Comparison of ENCODE assay signal across 1 cellular context in the genomic region with DNA sequence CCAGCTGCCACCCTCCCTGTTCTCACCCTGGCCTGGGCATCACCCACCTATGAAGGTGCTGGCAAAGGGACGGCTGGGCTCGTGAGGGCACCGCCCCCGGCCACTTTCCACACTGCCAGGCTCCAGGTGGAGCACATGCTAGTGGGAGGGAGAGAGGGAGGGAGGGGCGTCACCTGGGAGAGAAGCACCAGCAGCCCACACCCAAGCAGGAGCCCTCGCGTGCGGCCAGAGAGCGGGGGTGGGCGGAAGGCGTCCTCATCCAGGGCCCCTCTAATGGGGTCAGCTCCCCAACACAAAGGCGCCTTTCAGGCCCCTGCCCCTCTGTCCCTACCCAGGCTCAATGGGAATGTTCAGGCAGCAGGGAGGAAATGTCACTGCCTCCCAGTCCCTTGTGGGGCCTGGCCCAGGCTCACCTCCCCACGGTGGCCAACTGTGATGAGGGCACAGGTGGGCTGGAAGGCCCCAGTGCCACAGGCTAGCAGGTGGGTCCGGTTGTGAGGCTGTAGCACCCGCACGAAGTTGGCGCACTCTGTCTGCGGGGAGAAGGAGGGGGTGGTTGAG.
TF ChIP-seq lines count a peak whose summit lies in the region.

No MANE protein-coding gene starts in this region.

TF ChIP-seq in HEK293, 187 proteins besides CTCF, POLR2A, EP300 and RAD21 (continued from another document):
- TF ChIP-seq, protein P1, sequence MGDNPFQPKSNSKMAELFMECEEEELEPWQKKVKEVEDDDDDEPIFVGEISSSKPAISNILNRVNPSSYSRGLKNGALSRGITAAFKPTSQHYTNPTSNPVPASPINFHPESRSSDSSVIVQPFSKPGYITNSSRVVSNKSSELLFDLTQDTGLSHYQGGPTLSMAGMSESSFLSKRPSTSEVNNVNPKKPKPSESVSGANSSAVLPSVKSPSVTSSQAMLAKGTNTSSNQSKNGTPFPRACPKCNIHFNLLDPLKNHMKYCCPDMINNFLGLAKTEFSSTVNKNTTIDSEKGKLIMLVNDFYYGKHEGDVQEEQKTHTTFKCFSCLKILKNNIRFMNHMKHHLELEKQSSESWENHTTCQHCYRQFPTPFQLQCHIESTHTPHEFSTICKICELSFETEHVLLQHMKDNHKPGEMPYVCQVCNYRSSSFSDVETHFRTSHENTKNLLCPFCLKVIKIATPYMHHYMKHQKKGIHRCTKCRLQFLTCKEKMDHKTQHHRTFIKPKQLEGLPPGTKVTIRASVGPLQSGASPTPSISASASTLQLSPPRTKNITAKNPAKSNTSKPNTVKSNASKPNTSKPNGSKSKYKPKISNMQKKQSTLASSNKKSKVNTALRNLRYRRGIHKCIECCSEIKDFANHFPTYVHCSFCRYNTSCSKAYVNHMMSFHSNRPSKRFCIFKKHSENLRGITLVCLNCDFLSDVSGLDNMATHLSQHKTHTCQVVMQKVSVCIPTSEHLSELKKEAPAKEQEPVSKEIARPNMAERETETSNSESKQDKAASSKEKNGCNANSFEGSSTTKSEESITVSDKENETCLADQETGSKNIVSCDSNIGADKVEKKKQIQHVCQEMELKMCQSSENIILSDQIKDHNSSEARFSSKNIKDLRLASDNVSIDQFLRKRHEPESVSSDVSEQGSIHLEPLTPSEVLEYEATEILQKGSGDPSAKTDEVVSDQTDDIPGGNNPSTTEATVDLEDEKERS (tag by site-specific recombination; IDR thresholded peaks at IDR 0.05), result no peak
- TF ChIP-seq, protein P2, sequence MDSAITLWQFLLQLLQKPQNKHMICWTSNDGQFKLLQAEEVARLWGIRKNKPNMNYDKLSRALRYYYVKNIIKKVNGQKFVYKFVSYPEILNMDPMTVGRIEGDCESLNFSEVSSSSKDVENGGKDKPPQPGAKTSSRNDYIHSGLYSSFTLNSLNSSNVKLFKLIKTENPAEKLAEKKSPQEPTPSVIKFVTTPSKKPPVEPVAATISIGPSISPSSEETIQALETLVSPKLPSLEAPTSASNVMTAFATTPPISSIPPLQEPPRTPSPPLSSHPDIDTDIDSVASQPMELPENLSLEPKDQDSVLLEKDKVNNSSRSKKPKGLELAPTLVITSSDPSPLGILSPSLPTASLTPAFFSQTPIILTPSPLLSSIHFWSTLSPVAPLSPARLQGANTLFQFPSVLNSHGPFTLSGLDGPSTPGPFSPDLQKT (IDR thresholded peaks at IDR 0.05; ENCODE audit: borderline replicate concordance, low read depth, low read length), result no peak
- TF ChIP-seq, protein P3, sequence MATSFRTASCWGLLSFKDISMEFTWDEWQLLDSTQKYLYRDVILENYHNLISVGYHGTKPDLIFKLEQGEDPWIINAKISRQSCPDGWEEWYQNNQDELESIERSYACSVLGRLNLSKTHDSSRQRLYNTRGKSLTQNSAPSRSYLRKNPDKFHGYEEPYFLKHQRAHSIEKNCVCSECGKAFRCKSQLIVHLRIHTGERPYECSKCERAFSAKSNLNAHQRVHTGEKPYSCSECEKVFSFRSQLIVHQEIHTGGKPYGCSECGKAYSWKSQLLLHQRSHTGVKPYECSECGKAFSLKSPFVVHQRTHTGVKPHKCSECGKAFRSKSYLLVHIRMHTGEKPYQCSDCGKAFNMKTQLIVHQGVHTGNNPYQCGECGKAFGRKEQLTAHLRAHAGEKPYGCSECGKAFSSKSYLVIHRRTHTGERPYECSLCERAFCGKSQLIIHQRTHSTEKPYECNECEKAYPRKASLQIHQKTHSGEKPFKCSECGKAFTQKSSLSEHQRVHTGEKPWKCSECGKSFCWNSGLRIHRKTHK (tag by site-specific recombination; IDR thresholded peaks at IDR 0.05), result no peak
- TF ChIP-seq ZFHX2 (tag by site-specific recombination; conservative IDR thresholded peaks at IDR 0.05), result peak; percentile 55
